Comparison of ENCODE assay signal across 19 cellular contexts in the genomic region with DNA sequence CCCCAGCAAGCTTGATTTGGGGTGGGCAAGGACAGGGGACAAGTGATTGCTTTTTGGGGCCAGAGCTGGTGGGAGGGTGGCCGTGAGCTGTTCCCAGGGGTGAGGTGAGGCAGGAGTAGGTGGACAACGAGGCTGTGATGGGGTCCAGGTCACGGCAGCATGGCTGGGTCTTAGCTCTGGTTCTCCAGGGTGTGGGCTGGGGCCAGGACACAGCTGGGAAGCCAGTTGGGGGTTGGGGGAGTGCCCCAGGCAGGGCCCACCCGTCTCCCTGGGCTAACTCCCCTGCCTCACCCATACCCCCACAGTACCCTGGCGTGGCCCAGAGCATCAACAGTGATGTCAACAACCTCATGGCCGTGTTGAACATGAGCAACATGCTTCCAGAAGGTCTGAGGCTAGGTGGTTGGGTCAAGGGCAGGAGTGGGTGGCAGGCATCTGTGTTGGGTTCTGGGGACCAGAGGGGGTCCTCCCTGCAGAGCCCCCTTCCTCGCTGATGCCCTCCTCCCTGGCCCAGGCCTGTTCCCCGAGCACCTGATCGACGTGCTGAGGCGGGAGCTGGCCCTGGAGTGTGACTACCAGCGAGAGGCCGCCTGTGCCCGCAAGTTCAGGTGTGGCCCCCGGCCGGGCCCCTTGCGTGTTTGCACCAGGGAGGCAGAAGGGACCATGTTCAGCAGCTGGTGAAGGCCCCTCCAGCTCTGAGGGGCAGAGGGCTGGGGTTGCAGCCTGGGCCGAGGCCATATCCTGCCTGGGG. TPM values are rescaled to one million over a fixed set of nuclear protein-coding genes. Genes with fewer than 3 reads are reported as not detected.
DNase-seq lines count a peak whose midpoint lies in the region; ATAC-seq and TF ChIP-seq lines count a peak whose summit lies in the region.
"Had no signal": no experiment of that assay in that cellular context is flagged by ENCODE, and none has a peak within 500 bp of the region (broad histone marks: within the 10 kb centered on the region; RNA-seq: fewer than 3 reads in every experiment).

No MANE protein-coding gene starts in this region.

- in situ Hi-C loops in HAP-1 (cut with MboI; ENCODE audit: low sequenced_read_pairs): no loop called here

- intact Hi-C loops in left ventricle myocardium inferior (cut with micrococcal nuclease) (no loop called here), Right ventricle myocardium superior (cut with DNase I) (no loop called here), sigmoid colon (cut with DNase I) (no loop called here)

- no peak for TF ChIP-seq EP300 in sigmoid colon (IDR thresholded peaks at IDR 0.05)

- ATAC-seq in Right ventricle myocardium superior (ENCODE audit: poor library complexity) (no peak), GM21447 (IDR thresholded peaks at IDR 0.05; ENCODE audit: unreplicated experiment) (no peak)
- ATAC-seq: activated T-cell treated with anti-CD3 and anti-CD28 coated beads, Interleukin-2, amount 50 U/mL, for 4 hours had no signal

- 92 to 94% methylated on average over 18 of the region's 18 CpGs for WGBS in sigmoid colon, 2 donors

- H3K27me3 ChIP-seq in left ventricle myocardium inferior (ENCODE audit: low read depth) (no peaks in the 10 kb centered on the region), sigmoid colon (no peaks in the 10 kb centered on the region), HAP-1 (ENCODE audit: low read depth) (no peaks in the 10 kb centered on the region)

- TF ChIP-seq POLR2A in sigmoid colon (IDR thresholded peaks at IDR 0.05): no peak

- peak overlapping the region; percentile 96 for H3K27ac ChIP-seq in left ventricle myocardium inferior (replicated peaks)
- peak overlapping the region in 2 of 4 donors; percentile 2 to 35 for H3K27ac ChIP-seq in sigmoid colon

- no peak for DNase-seq in left ventricle myocardium inferior
- DNase-seq in Right ventricle myocardium superior: no peak
- DNase-seq in ecto neural progenitor cell (ENCODE audit: low spot score): peak; percentile 42
- DNase-seq in sigmoid colon: peak; percentile 56
- no peak for DNase-seq in ureter (ENCODE audit: low spot score)
- no peak for DNase-seq in HAP-1 (ENCODE audit: low spot score in 2 of 2)
- DNase-seq: activated CD4-positive, alpha-beta T cell treated with anti-CD3 and anti-CD28 coated beads, Interleukin-2, amount 50 U/mL, for 4 hours; activated naive CD4-positive, alpha-beta T cell treated with anti-CD3 and anti-CD28 coated beads, Interleukin-2, amount 50 U/mL, for 16 hours; activated T-cell treated with anti-CD3 and anti-CD28 coated beads, Interleukin-2, amount 50 U/mL, for 4 hours; central memory CD4-positive, alpha-beta T cell; foreskin fibroblast; hypothalamus; KG1; mammary epithelial cell; NCI-H146; NCI-H524 treated with DMSO at 0.1 percent for 48 hours; nucleus accumbens; stimulated activated CD4-positive, alpha-beta T cell treated with anti-CD3 and anti-CD28 coated beads, Interleukin-4, amount 100 ng/mL, for 24 hours had no signal

- H3K9me3 ChIP-seq in left ventricle myocardium inferior (replicated peaks) (no peaks in the 10 kb centered on the region), sigmoid colon (no peaks in the 10 kb centered on the region), HAP-1 (no peaks in the 10 kb centered on the region)

- H3K4me1 ChIP-seq in left ventricle myocardium inferior (peaks cover 99% of the 10 kb centered on the region), sigmoid colon (peaks cover 0 to 19% (median 12%) of the 10 kb centered on the region in 4 donors), HAP-1 (no peaks in the 10 kb centered on the region)

- H3K4me3 ChIP-seq in left ventricle myocardium inferior: no peak overlapping the region
- H3K4me3 ChIP-seq in sigmoid colon: no peak overlapping the region
- H3K4me3 ChIP-seq in HAP-1: no peak overlapping the region

- TF ChIP-seq CTCF in left ventricle myocardium inferior (IDR thresholded peaks at IDR 0.05; ENCODE audit: borderline replicate concordance): no peak
- no peak for TF ChIP-seq CTCF in sigmoid colon (IDR thresholded peaks at IDR 0.05)

- H3K36me3 ChIP-seq in left ventricle myocardium inferior (peaks cover 67% of the 10 kb centered on the region), sigmoid colon (peaks cover 28 to 98% (median 47%) of the 10 kb centered on the region in 4 donors), HAP-1 (replicated peaks) (peaks cover 15% of the 10 kb centered on the region)

RNA-seq across cellular contexts. Expression of gene COQ8A, which starts 43.3 kb away (rescaled TPM):
- total RNA-seq in left ventricle myocardium inferior (357 TPM), Right ventricle myocardium superior (393 TPM), sigmoid colon (100 to 1,000 TPM in 2 of 4 donors, 10 to 100 TPM in 2; 57.8 to 129 (median 91.6) TPM), ureter (32.7 TPM)
- 10 to 100 TPM; 20.3 to 60.2 (median 20.4) TPM for polyA plus RNA-seq in sigmoid colon

Comparison
In these comparisons a context has a peak if more than half of its experiments do, and no peak if none do; other contexts are left out.
1. DNase-seq: peak in ecto neural progenitor cell (single experiment) and sigmoid colon (single experiment); none in left ventricle myocardium inferior (single experiment), Right ventricle myocardium superior (single experiment), ureter (single experiment) and HAP-1 (0 of 2).